Comparison of ENCODE assay signal across 10 cellular contexts in the genomic region with DNA sequence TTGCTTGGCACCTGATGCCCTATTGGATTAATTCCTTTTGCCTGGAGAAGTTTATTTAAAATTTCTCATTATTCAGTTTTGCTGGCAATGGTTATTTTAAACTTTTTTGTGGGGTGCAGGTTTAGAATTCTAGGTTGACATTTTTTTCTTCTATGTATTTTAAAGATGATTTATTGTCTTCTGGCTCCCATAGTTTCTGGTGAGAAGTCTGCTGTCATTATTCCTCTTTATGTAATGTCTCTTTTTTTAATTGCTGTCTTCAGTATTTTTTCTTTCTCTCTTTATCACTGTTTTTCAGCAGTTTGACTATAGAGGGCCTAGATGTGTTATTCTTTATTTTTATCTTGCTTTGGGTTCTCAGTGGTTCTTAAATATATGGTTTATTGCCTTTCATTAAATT. TPM values are rescaled to one million over a fixed set of nuclear protein-coding genes. Genes with fewer than 3 reads are reported as not detected.
A peak's percentile ranks its signal among the peaks of the same experiment; 100 is the strongest.
DNase-seq lines count a peak whose midpoint lies in the region; ATAC-seq and TF ChIP-seq lines count a peak whose summit lies in the region.
"Had no signal": no experiment of that assay in that cellular context is flagged by ENCODE, and none has a peak within 500 bp of the region (broad histone marks: within the 10 kb centered on the region; RNA-seq: fewer than 3 reads in every experiment).

No MANE protein-coding gene starts in this region.

- DNase-seq in natural killer cell: no peak
- DNase-seq in natural killer cell treated with Interleukin-12 subunit alpha and Interleukin-12 subunit beta and Interleukin-15 and Interleukin-18, amount 100 ng/mL, for 72 hours (ENCODE audit: low spot score): no peak
- DNase-seq in NCI-H1694 treated with DMSO at 0.1 percent for 48 hours (lab: John Stamatoyannopoulos, UW): peak; percentile 43
- DNase-seq in astrocyte of the spinal cord (ENCODE audit: low read depth, low spot score): peak; percentile 37
- DNase-seq in tibial artery: no peak
- DNase-seq in effector memory CD8-positive, alpha-beta T cell: no peak
- no peak for DNase-seq in endothelial cell (ENCODE audit: low spot score)
- DNase-seq in vagina (ENCODE audit: extremely low spot score in 2 of 2): no peak
- DNase-seq: activated T-cell treated with anti-CD3 and anti-CD28 coated beads, Interleukin-2, amount 50 U/mL, for 48 hours had no signal

- H3K4me1 ChIP-seq in tibial artery (peaks cover 0 to 90% (median 29%) of the 10 kb centered on the region in 4 donors), vagina (peaks cover 24% of the 10 kb centered on the region)

- H3K4me3 ChIP-seq in astrocyte of the spinal cord (ENCODE audit: low read depth, low read length) (no peak overlapping the region), tibial artery (no peak overlapping the region), vagina (no peak overlapping the region)
- H3K4me3 ChIP-seq: right atrium auricular region had no signal

- no peaks in the 10 kb centered on the region for H3K27me3 Mint-ChIP-seq in natural killer cell (ENCODE audit: low read depth in 2 of 2)
- H3K27me3 Mint-ChIP-seq in natural killer cell treated with Interleukin-12 subunit alpha and Interleukin-12 subunit beta and Interleukin-15 and Interleukin-18, amount 100 ng/mL, for 72 hours: no peaks in the 10 kb centered on the region
- no peaks in the 10 kb centered on the region for H3K27me3 Mint-ChIP-seq in effector memory CD8-positive, alpha-beta T cell
- H3K27me3 Mint-ChIP-seq in endothelial cell (ENCODE audit: unreplicated experiment): no peaks in the 10 kb centered on the region

- H3K9me3 ChIP-seq in tibial artery (peaks cover 0 to 17% (median 0%) of the 10 kb centered on the region in 3 donors), vagina (peaks cover 11% of the 10 kb centered on the region)

- H3K36me3 Mint-ChIP-seq in natural killer cell (peaks cover 15% of the 10 kb centered on the region), endothelial cell (ENCODE audit: low read depth, unreplicated experiment) (peaks cover 41% of the 10 kb centered on the region)
- H3K36me3 Mint-ChIP-seq in natural killer cell treated with Interleukin-12 subunit alpha and Interleukin-12 subunit beta and Interleukin-15 and Interleukin-18, amount 100 ng/mL, for 72 hours: peaks cover 22% of the 10 kb centered on the region
- H3K36me3 Mint-ChIP-seq in effector memory CD8-positive, alpha-beta T cell (ENCODE audit: insufficient read depth): peaks cover 39% of the 10 kb centered on the region

- H3K36me3 ChIP-seq in tibial artery: peaks cover 0 to 11% (median 0%) of the 10 kb centered on the region in 3 donors
- H3K36me3 ChIP-seq in vagina: peaks cover 0 to 8% of the 10 kb centered on the region in 2 donors
- H3K36me3 ChIP-seq: right atrium auricular region had no signal

- H3K9me3 Mint-ChIP-seq in natural killer cell: peaks cover 2 to 8% of the 10 kb centered on the region in 2 donors
- peaks cover 5% of the 10 kb centered on the region for H3K9me3 Mint-ChIP-seq in natural killer cell treated with Interleukin-12 subunit alpha and Interleukin-12 subunit beta and Interleukin-15 and Interleukin-18, amount 100 ng/mL, for 72 hours
- H3K9me3 Mint-ChIP-seq in effector memory CD8-positive, alpha-beta T cell: no peaks in the 10 kb centered on the region
- H3K9me3 Mint-ChIP-seq in endothelial cell (ENCODE audit: unreplicated experiment): no peaks in the 10 kb centered on the region

- in situ Hi-C loops in astrocyte of the spinal cord (cut with HindIII; ENCODE audit: low sequenced_read_pairs): no loop called here

- TF ChIP-seq POLR2A in vagina (IDR thresholded peaks at IDR 0.05): no peak

- no peaks in the 10 kb centered on the region for H3K27me3 ChIP-seq in tibial artery
- H3K27me3 ChIP-seq in vagina: no peaks in the 10 kb centered on the region
- H3K27me3 ChIP-seq: right atrium auricular region had no signal

- no peak for ATAC-seq in natural killer cell
- ATAC-seq in natural killer cell treated with Interleukin-12 subunit alpha and Interleukin-12 subunit beta and Interleukin-15 and Interleukin-18, amount 100 ng/mL, for 72 hours: no peak
- no peak for ATAC-seq in effector memory CD8-positive, alpha-beta T cell (replicated peaks)

- H3K27ac ChIP-seq in tibial artery: peak overlapping the region; percentile 68 to 70
- no peak overlapping the region for H3K27ac ChIP-seq in vagina

- H3K4me3 Mint-ChIP-seq in natural killer cell: no peak overlapping the region
- no peak overlapping the region for H3K4me3 Mint-ChIP-seq in natural killer cell treated with Interleukin-12 subunit alpha and Interleukin-12 subunit beta and Interleukin-15 and Interleukin-18, amount 100 ng/mL, for 72 hours
- H3K4me3 Mint-ChIP-seq in effector memory CD8-positive, alpha-beta T cell: no peak overlapping the region
- no peak overlapping the region for H3K4me3 Mint-ChIP-seq in endothelial cell (ENCODE audit: unreplicated experiment)

- intact Hi-C loops in natural killer cell (cut with micrococcal nuclease): no loop called here
- intact Hi-C loops in tibial artery (cut with DNase I; ENCODE audit: low total_unique reads): no loop called here
- intact Hi-C loops in vagina (cut with DNase I): no loop called here

- no peak for TF ChIP-seq CTCF in natural killer cell (IDR thresholded peaks at IDR 0.05)
- no peak for TF ChIP-seq CTCF in astrocyte of the spinal cord (IDR thresholded peaks at IDR 0.05; ENCODE audit: low read depth, low read length)
- TF ChIP-seq CTCF in tibial artery (IDR thresholded peaks at IDR 0.05): no peak
- TF ChIP-seq CTCF in endothelial cell (IDR thresholded peaks at IDR 0.05; ENCODE audit: unreplicated experiment): no peak
- TF ChIP-seq CTCF in vagina (IDR thresholded peaks at IDR 0.05): no peak

- H3K27ac Mint-ChIP-seq in natural killer cell: peak overlapping the region; percentile 80 to 84
- no peak overlapping the region for H3K27ac Mint-ChIP-seq in natural killer cell treated with Interleukin-12 subunit alpha and Interleukin-12 subunit beta and Interleukin-15 and Interleukin-18, amount 100 ng/mL, for 72 hours
- H3K27ac Mint-ChIP-seq in effector memory CD8-positive, alpha-beta T cell: no peak overlapping the region
- no peak overlapping the region for H3K27ac Mint-ChIP-seq in endothelial cell (ENCODE audit: unreplicated experiment)

- peaks cover 71 to 77% of the 10 kb centered on the region in 2 donors for H3K4me1 Mint-ChIP-seq in natural killer cell
- H3K4me1 Mint-ChIP-seq in natural killer cell treated with Interleukin-12 subunit alpha and Interleukin-12 subunit beta and Interleukin-15 and Interleukin-18, amount 100 ng/mL, for 72 hours (ENCODE audit: low read depth in 2 of 2): peaks cover 41 to 49% of the 10 kb centered on the region in 2 donors
- peaks cover 41 to 65% of the 10 kb centered on the region in 2 donors for H3K4me1 Mint-ChIP-seq in effector memory CD8-positive, alpha-beta T cell (ENCODE audit: low read depth in 2 of 2)
- H3K4me1 Mint-ChIP-seq in endothelial cell (ENCODE audit: unreplicated experiment): no peaks in the 10 kb centered on the region

RNA-seq across cellular contexts. Expression of a gene that starts 33.2 kb away (rescaled TPM):
- total RNA-seq in natural killer cell (10 to 100 TPM; 58.6 to 71.6 (median 65.9) TPM), endothelial cell (ENCODE audit: unreplicated experiment) (13.2 TPM), vagina (21.6 TPM)
- total RNA-seq in natural killer cell treated with Interleukin-12 subunit alpha and Interleukin-12 subunit beta and Interleukin-15 and Interleukin-18, amount 100 ng/mL, for 72 hours: 10 to 100 TPM; 47.6 to 57.5 TPM

Comparison
In these comparisons a context has a peak if more than half of its experiments do, and no peak if none do; other contexts are left out.
1. H3K27ac Mint-ChIP-seq: peak in natural killer cell (2 of 2); none in natural killer cell treated with Interleukin-12 subunit alpha and Interleukin-12 subunit beta and Interleukin-15 and Interleukin-18, amount 100 ng/mL, for 72 hours (0 of 2), effector memory CD8-positive, alpha-beta T cell (0 of 2) and endothelial cell (single experiment).
2. DNase-seq: peak in NCI-H1694 treated with DMSO at 0.1 percent for 48 hours (single experiment) and astrocyte of the spinal cord (single experiment); none in natural killer cell (single experiment), natural killer cell treated with Interleukin-12 subunit alpha and Interleukin-12 subunit beta and Interleukin-15 and Interleukin-18, amount 100 ng/mL, for 72 hours (single experiment), tibial artery (0 of 2), effector memory CD8-positive, alpha-beta T cell (0 of 3), endothelial cell (single experiment) and vagina (0 of 2).